8 cellular contexts compared by ENCODE assay signal in genomic region chr6:170294813-170295518, GRCh38. TPM values are rescaled to one million over a fixed set of nuclear protein-coding genes. Genes with fewer than 3 reads are reported as not detected.
A peak's percentile ranks its signal among the peaks of the same experiment; 100 is the strongest.
DNase-seq lines count a peak whose midpoint lies in the region; ATAC-seq and TF ChIP-seq lines count a peak whose summit lies in the region.

No MANE protein-coding gene starts in this region.

- 34 to 56% methylated on average over 10 to 31 of the region's 31 CpGs for WGBS in body of pancreas, 2 donors

- H3K9me3 ChIP-seq in CD4-positive, alpha-beta memory T cell (ENCODE audit: control insufficient read depth in 1 of 2, low read length in 2 of 2), result no peaks in the 10 kb centered on the region
- H3K9me3 ChIP-seq in body of pancreas, result no peaks in the 10 kb centered on the region

- TF ChIP-seq CTCF in chondrocyte (IDR thresholded peaks at IDR 0.05) (no peak), body of pancreas (IDR thresholded peaks at IDR 0.05) (no peak)

- peaks cover 37% of the 10 kb centered on the region for H3K27me3 ChIP-seq in CD4-positive, alpha-beta memory T cell (ENCODE audit: insufficient read depth, low read length)
- H3K27me3 ChIP-seq in body of pancreas, result peaks cover 0 to 16% of the 10 kb centered on the region in 2 donors

- CTCF ChIA-PET in CD4-positive, alpha-beta memory T cell (lab: Charles Lee; ENCODE audit: partially characterized antibody), result interaction anchor here (1.0 to 6.2 kb wide), 4 partner anchors 9 to 345 kb away, joined by 3 to 31 read pairs (median 4); no protein-coding TSS in a partner anchor

- POLR2A ChIA-PET in CD4-positive, alpha-beta memory T cell (lab: Charles Lee; ENCODE audit: partially characterized antibody), result interaction anchor here (1.2 to 4.3 kb wide), 3 partner anchors 12 to 206 kb away, joined by 5 to 22 read pairs (median 8); partner anchors contain the start of gene FAM120B

- peak overlapping the region in 1 of 2 donors; percentile 49 for H3K4me3 ChIP-seq in CD4-positive, alpha-beta memory T cell (ENCODE audit: low read length in 2 of 2)
- H3K4me3 ChIP-seq in body of pancreas, result peak overlapping the region in 1 of 2 donors; percentile 15

- no peak overlapping the region for H3K27ac ChIP-seq in CD4-positive, alpha-beta memory T cell (ENCODE audit: low read depth, low read length)
- no peak overlapping the region for H3K27ac ChIP-seq in body of pancreas

- no peak for TF ChIP-seq POLR2A in body of pancreas (IDR thresholded peaks at IDR 0.05)

- intact Hi-C loops in CD4-positive, alpha-beta memory T cell (cut with micrococcal nuclease), result loop anchor here (5.0 kb wide), 2 partner anchors 148 to 208 kb away; no protein-coding TSS in a partner anchor
- intact Hi-C loops in body of pancreas (cut with DNase I), result no loop called here

- DNase-seq in CD4-positive, alpha-beta memory T cell, result no peak
- DNase-seq in chondrocyte (ENCODE audit: low spot score) (no peak), SIG-M5 treated with dmso at 0.1 percent for 504 hours (lab: John Stamatoyannopoulos, UW; ENCODE audit: unreplicated experiment) (no peak), body of pancreas (no peak), occipital lobe (lab: John Stamatoyannopoulos, UW) (no peak)
- DNase-seq in natural killer cell treated with Interleukin-12 subunit alpha and Interleukin-12 subunit beta and Interleukin-15 and Interleukin-18, amount 100 ng/mL, for 72 hours (ENCODE audit: low spot score), result no peak

- peaks cover 37 to 48% of the 10 kb centered on the region in 2 donors for H3K27me3 Mint-ChIP-seq in CD4-positive, alpha-beta memory T cell
- H3K27me3 Mint-ChIP-seq in chondrocyte (ENCODE audit: low read depth), result peaks cover 48% of the 10 kb centered on the region
- peaks cover 37 to 44% of the 10 kb centered on the region in 2 donors for H3K27me3 Mint-ChIP-seq in natural killer cell treated with Interleukin-12 subunit alpha and Interleukin-12 subunit beta and Interleukin-15 and Interleukin-18, amount 100 ng/mL, for 72 hours

- peak overlapping the region in 4 of 7 donors; percentile 4 to 85 (median 34) for H3K27ac Mint-ChIP-seq in CD4-positive, alpha-beta memory T cell
- H3K27ac Mint-ChIP-seq in chondrocyte (ENCODE audit: unreplicated experiment), result no peak overlapping the region
- no peak overlapping the region for H3K27ac Mint-ChIP-seq in natural killer cell treated with Interleukin-12 subunit alpha and Interleukin-12 subunit beta and Interleukin-15 and Interleukin-18, amount 100 ng/mL, for 72 hours

- peak; percentile 2 for ATAC-seq in HG02642 (IDR thresholded peaks at IDR 0.05; ENCODE audit: poor library complexity, unreplicated experiment)
- ATAC-seq in natural killer cell treated with Interleukin-12 subunit alpha and Interleukin-12 subunit beta and Interleukin-15 and Interleukin-18, amount 100 ng/mL, for 72 hours, result peak in 1 of 2 donors; percentile 2
- ATAC-seq in body of pancreas, result no peak
- ATAC-seq in HG03565 (IDR thresholded peaks at IDR 0.05; ENCODE audit: unreplicated experiment), result no peak

- H3K9me3 Mint-ChIP-seq in CD4-positive, alpha-beta memory T cell, result no peaks in the 10 kb centered on the region
- no peaks in the 10 kb centered on the region for H3K9me3 Mint-ChIP-seq in chondrocyte (ENCODE audit: low read depth)
- no peaks in the 10 kb centered on the region for H3K9me3 Mint-ChIP-seq in natural killer cell treated with Interleukin-12 subunit alpha and Interleukin-12 subunit beta and Interleukin-15 and Interleukin-18, amount 100 ng/mL, for 72 hours

- no peaks in the 10 kb centered on the region for H3K36me3 ChIP-seq in CD4-positive, alpha-beta memory T cell (ENCODE audit: insufficient read depth, low read length)
- no peaks in the 10 kb centered on the region for H3K36me3 ChIP-seq in body of pancreas (replicated peaks in 1 of 2; ENCODE audit: insufficient read depth in 1 of 2, low read depth in 2 of 2)

- H3K4me1 Mint-ChIP-seq in CD4-positive, alpha-beta memory T cell, result peaks cover 24 to 43% (median 30%) of the 10 kb centered on the region in 4 donors
- peaks cover 34% of the 10 kb centered on the region for H3K4me1 Mint-ChIP-seq in chondrocyte (ENCODE audit: low read depth)
- peaks cover 22 to 26% of the 10 kb centered on the region in 2 donors for H3K4me1 Mint-ChIP-seq in natural killer cell treated with Interleukin-12 subunit alpha and Interleukin-12 subunit beta and Interleukin-15 and Interleukin-18, amount 100 ng/mL, for 72 hours (ENCODE audit: low read depth in 2 of 2)

- peaks cover 53% of the 10 kb centered on the region for H3K4me1 ChIP-seq in CD4-positive, alpha-beta memory T cell (ENCODE audit: insufficient read depth, low read length)
- peaks cover 48% of the 10 kb centered on the region for H3K4me1 ChIP-seq in body of pancreas

- H3K36me3 Mint-ChIP-seq in CD4-positive, alpha-beta memory T cell, result peaks cover 0 to 4% of the 10 kb centered on the region in 2 donors
- peaks cover 1% of the 10 kb centered on the region for H3K36me3 Mint-ChIP-seq in chondrocyte (ENCODE audit: low read depth)
- H3K36me3 Mint-ChIP-seq in natural killer cell treated with Interleukin-12 subunit alpha and Interleukin-12 subunit beta and Interleukin-15 and Interleukin-18, amount 100 ng/mL, for 72 hours, result no peaks in the 10 kb centered on the region

- H3K4me3 Mint-ChIP-seq in CD4-positive, alpha-beta memory T cell, result peak overlapping the region; percentile 70 to 91 (median 74)
- H3K4me3 Mint-ChIP-seq in chondrocyte (ENCODE audit: unreplicated experiment), result peak overlapping the region; percentile 73
- H3K4me3 Mint-ChIP-seq in natural killer cell treated with Interleukin-12 subunit alpha and Interleukin-12 subunit beta and Interleukin-15 and Interleukin-18, amount 100 ng/mL, for 72 hours, result peak overlapping the region; percentile 55

RNA-seq across cellular contexts. Expression of gene DLL1, which starts 4.1 kb away (rescaled TPM):
- 1 to 10 TPM; 1.7 to 3.4 TPM for total RNA-seq in CD4-positive, alpha-beta memory T cell
- polyA plus RNA-seq in CD4-positive, alpha-beta memory T cell, result under 1 TPM in 1 of 2 donors, not detected in 1; 0.07 TPM
- total RNA-seq in chondrocyte (0.35 to 0.82 TPM (median 0.41 TPM) in 3 replicates), body of pancreas (10 to 100 TPM in 1 of 2 donors, 1 to 10 TPM in 1; 6.0 to 13.2 TPM), occipital lobe (11.9 TPM)
- under 1 TPM; 0.12 to 0.61 TPM for total RNA-seq in natural killer cell treated with Interleukin-12 subunit alpha and Interleukin-12 subunit beta and Interleukin-15 and Interleukin-18, amount 100 ng/mL, for 72 hours

RNA-seq across cellular contexts. Expression of gene FAM120B, which starts 11.6 kb away (rescaled TPM):
- 10 to 100 TPM; 46.8 to 48.6 TPM for total RNA-seq in CD4-positive, alpha-beta memory T cell
- polyA plus RNA-seq in CD4-positive, alpha-beta memory T cell, result 10 to 100 TPM; 22.7 to 33.4 TPM
- total RNA-seq in chondrocyte, result 26.6 to 36.7 TPM (median 26.8 TPM) in 3 replicates
- 10 to 100 TPM; 19.9 to 28.0 TPM for total RNA-seq in natural killer cell treated with Interleukin-12 subunit alpha and Interleukin-12 subunit beta and Interleukin-15 and Interleukin-18, amount 100 ng/mL, for 72 hours
- total RNA-seq in body of pancreas, result 10 to 100 TPM; 15.6 to 29.0 TPM
- 62.4 TPM for total RNA-seq in occipital lobe

Comparison
In these comparisons a context has a peak if more than half of its experiments do, and no peak if none do; other contexts are left out.
1. H3K27ac Mint-ChIP-seq: peak in CD4-positive, alpha-beta memory T cell (4 of 7); none in chondrocyte (single experiment) and natural killer cell treated with Interleukin-12 subunit alpha and Interleukin-12 subunit beta and Interleukin-15 and Interleukin-18, amount 100 ng/mL, for 72 hours (0 of 2).
2. Peak in every context shown above with its lines, with median percentiles within 50 percentile points of each other: H3K4me3 Mint-ChIP-seq.